ENCODE assay signal across 16 cellular contexts in the genomic region with DNA sequence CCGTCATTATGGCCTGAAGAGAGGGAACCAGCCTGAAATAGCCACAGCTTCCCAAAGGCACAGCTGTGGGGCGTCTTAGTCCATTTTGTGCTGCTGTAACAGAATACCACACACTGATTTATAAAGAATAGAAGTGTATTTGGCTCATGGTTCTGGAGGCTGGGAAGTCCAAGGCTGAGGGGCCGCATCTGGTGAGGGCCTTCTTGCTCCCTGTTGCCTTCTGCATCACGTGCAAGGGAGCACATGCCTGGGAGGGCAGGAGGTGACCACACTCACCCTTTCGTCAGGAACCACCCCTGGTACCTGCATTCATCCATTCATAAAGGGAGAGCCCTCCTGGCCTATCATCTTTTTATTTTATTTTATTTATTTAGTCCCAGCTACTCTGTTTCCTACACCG. TPM values are rescaled to one million over a fixed set of nuclear protein-coding genes. Genes with fewer than 3 reads are reported as not detected.
DNase-seq lines count a peak whose midpoint lies in the region; ATAC-seq, FAIRE-seq and TF ChIP-seq lines count a peak whose summit lies in the region.
"Had no signal": no experiment of that assay in that cellular context is flagged by ENCODE, and none has a peak within 500 bp of the region (broad histone marks: within the 10 kb centered on the region; RNA-seq: fewer than 3 reads in every experiment).

No MANE protein-coding gene starts in this region.

- no peak overlapping the region for H3K18ac ChIP-seq in H1 (ENCODE audit: extremely low read depth, low read length)

- H3K4me2 ChIP-seq in BLaER1 treated with 17β-estradiol and CSF1 and Interleukin-3, amounts not matched to agents 10 nM and 100 nM: peak overlapping the region in 9 of 11 experiments; percentile 51 to 86 (median 77); a peak in 16 of 22 replicates
- no peak overlapping the region for H3K4me2 ChIP-seq in H1 (ENCODE audit: insufficient read depth in 1 of 2, low read depth in 2 of 2, low read length in 2 of 2)

- no peaks in the 10 kb centered on the region for H3K79me1 ChIP-seq in H1 (ENCODE audit: low read depth, low read length)

- H3K4me1 ChIP-seq in left ventricle myocardium inferior: peaks cover 84% of the 10 kb centered on the region
- peaks cover 24 to 94% (median 81%) of the 10 kb centered on the region in 10 experiments for H3K4me1 ChIP-seq in BLaER1 treated with 17β-estradiol and CSF1 and Interleukin-3, amounts not matched to agents 10 nM and 100 nM
- H3K4me1 ChIP-seq in H1 (replicated peaks in 1 of 4; ENCODE audit: control insufficient read depth in 3 of 4, insufficient read depth in 4 of 4, low read length in 3 of 4): peaks cover 0 to 5% (median 3%) of the 10 kb centered on the region in 4 experiments; a peak in 2 of 7 replicates
- peaks cover 74 to 77% of the 10 kb centered on the region in 2 donors for H3K4me1 ChIP-seq in gastrocnemius medialis

- no peak overlapping the region for H2BK20ac ChIP-seq in H1 (ENCODE audit: low read length)

- 0 out of 2 replicates have a peak overlapping the region, but pooled peaks have one; percentile 61 for H2BK15ac ChIP-seq in H1 (ENCODE audit: low read length)

- TF ChIP-seq EP300 in H1 (IDR thresholded peaks at IDR 0.05; ENCODE audit: borderline replicate concordance in 1 of 2, low read depth in 2 of 2, low read length in 2 of 2): no peak

- H3K4me3 ChIP-seq in left ventricle myocardium inferior (peak overlapping the region; percentile 10), H1 (ENCODE audit: extremely low read depth in 1 of 4, insufficient read depth in 2 of 4, low read depth in 3 of 4, low read length in 4 of 4) (no peak overlapping the region), gastrocnemius medialis (no peak overlapping the region)
- H3K4me3 ChIP-seq in BLaER1 treated with 17β-estradiol and CSF1 and Interleukin-3, amounts not matched to agents 10 nM and 100 nM: no peak overlapping the region

- TF ChIP-seq POLR2A in H1 (IDR thresholded peaks at IDR 0.05; ENCODE audit: control extremely low read depth in 1 of 2, low read depth in 2 of 2, low read length in 2 of 2): no peak
- TF ChIP-seq POLR2A in gastrocnemius medialis (IDR thresholded peaks at IDR 0.05): no peak

- H3K23ac ChIP-seq in H1 (ENCODE audit: insufficient read length): no peak overlapping the region

- no peak overlapping the region for H4K8ac ChIP-seq in H1 (ENCODE audit: extremely low read depth, insufficient read depth, low read length)

- peaks cover 0 to 10% (median 0%) of the 10 kb centered on the region in 11 experiments; a peak in 4 of 22 replicates for H4K20me1 ChIP-seq in BLaER1 treated with 17β-estradiol and CSF1 and Interleukin-3, amounts not matched to agents 10 nM and 100 nM
- H4K20me1 ChIP-seq in H1 (replicated peaks in 1 of 2; ENCODE audit: control insufficient read depth in 1 of 2, insufficient read depth in 2 of 2, low read length in 2 of 2): no peaks in the 10 kb centered on the region

- H3K79me2 ChIP-seq in H1 (ENCODE audit: control insufficient read depth in 1 of 2, insufficient read depth in 2 of 2, low read length in 2 of 2): no peaks in the 10 kb centered on the region

- no peak overlapping the region for H2BK12ac ChIP-seq in H1 (ENCODE audit: low read depth, low read length)

- no peak overlapping the region for H3K14ac ChIP-seq in H1 (ENCODE audit: insufficient read length)

- H3K56ac ChIP-seq in H1 (replicated peaks; ENCODE audit: insufficient read length, low read depth, low read length): no peak overlapping the region

- H4K91ac ChIP-seq in H1 (replicated peaks; ENCODE audit: insufficient read length, low read length): no peak overlapping the region

- H3K36me3 ChIP-seq in left ventricle myocardium inferior (peaks cover 10% of the 10 kb centered on the region), H1 (ENCODE audit: control insufficient read depth in 2 of 4, insufficient read depth in 4 of 4, low read length in 3 of 4) (no peaks in the 10 kb centered on the region), gastrocnemius medialis (no peaks in the 10 kb centered on the region)
- H3K36me3 ChIP-seq in BLaER1 treated with 17β-estradiol and CSF1 and Interleukin-3, amounts not matched to agents 10 nM and 100 nM: no peaks in the 10 kb centered on the region
- H3K36me3 ChIP-seq: BE2C had no signal

- ATAC-seq in Right ventricle myocardium superior (ENCODE audit: poor library complexity) (no peak), gastrocnemius medialis (no peak), HG02973 (IDR thresholded peaks at IDR 0.05; ENCODE audit: unreplicated experiment) (no peak)

- DNase-seq in left ventricle myocardium inferior (no peak), Right ventricle myocardium superior (no peak), H1 (ENCODE audit: low read depth in 1 of 2, low spot score in 2 of 2) (no peak), gastrocnemius medialis (peak in 1 of 2 donors; percentile 49), DMS79 treated with DMSO at 0.1 percent for 48 hours (lab: John Stamatoyannopoulos, UW) (no peak)
- DNase-seq: ACHN; BE2C; CD4-positive, alpha-beta memory T cell; DMS153; DMS79; GF-D8; GOT3; H9 had no signal

- no peak overlapping the region for H4K5ac ChIP-seq in H1 (ENCODE audit: insufficient read length, low read depth, low read length)

- in situ Hi-C loops in gastrocnemius medialis (cut with MboI; ENCODE audit: low sequenced_read_pairs in 4 of 4): no loop called here

- TF ChIP-seq CTCF in left ventricle myocardium inferior (IDR thresholded peaks at IDR 0.05; ENCODE audit: borderline replicate concordance): no peak
- no peak for TF ChIP-seq CTCF in H1 (IDR thresholded peaks at IDR 0.05; ENCODE audit: control extremely low read depth in 1 of 3, insufficient read depth in 1 of 3, low read depth in 1 of 3, low read length in 3 of 3)
- TF ChIP-seq CTCF in gastrocnemius medialis (IDR thresholded peaks at IDR 0.05 in 4 of 5, conservative IDR thresholded peaks at IDR 0.05 in 1 of 5): no peak

- H3K27ac ChIP-seq in left ventricle myocardium inferior (replicated peaks) (peak overlapping the region; percentile 96), H1 (ENCODE audit: low read depth, low read length) (no peak overlapping the region), gastrocnemius medialis (peak overlapping the region; percentile 96 to 100 (median 98))
- H3K27ac ChIP-seq in BLaER1 treated with 17β-estradiol and CSF1 and Interleukin-3, amounts not matched to agents 10 nM and 100 nM: no peak overlapping the region

- no peak for FAIRE-seq in H1 (lab: Jason Lieb, UNC)
- FAIRE-seq: A204.1 had no signal

- no peak for TF ChIP-seq RAD21 in H1 (IDR thresholded peaks at IDR 0.05 in 1 of 2, conservative IDR thresholded peaks at IDR 0.05 in 1 of 2; ENCODE audit: low read depth in 2 of 2, low read length in 2 of 2)

- no peak overlapping the region for H3K4ac ChIP-seq in H1 (replicated peaks; ENCODE audit: insufficient read length, low read depth, low read length)

- H2BK120ac ChIP-seq in H1 (replicated peaks; ENCODE audit: low read depth, low read length): no peak overlapping the region

- POLR2A ChIA-PET in H1 (lab: Charles Lee; ENCODE audit: partially characterized antibody): interaction anchor here (1.3 to 1.4 kb wide), 2 partner anchors 10 to 203 kb away, joined by 3 read pairs; partner anchors contain the start of gene PLPP7

- no peak overlapping the region for H2BK5ac ChIP-seq in H1 (ENCODE audit: low read depth, low read length)

- intact Hi-C loops in left ventricle myocardium inferior (cut with micrococcal nuclease): no loop called here
- intact Hi-C loops in Right ventricle myocardium superior (cut with DNase I): no loop called here
- intact Hi-C loops in gastrocnemius medialis (cut with DNase I; ENCODE audit: low total_unique reads): loop anchor here (5.0 kb wide), 1 partner anchor 37 kb away; no protein-coding TSS in a partner anchor

- CTCF ChIA-PET in H1 (lab: Charles Lee; ENCODE audit: partially characterized antibody): interaction anchor here (0.7 to 1.9 kb wide), 5 partner anchors 7 to 36 kb away, joined by 3 to 6 read pairs (median 4); partner anchors contain the start of gene PLPP7

- no peak overlapping the region for H3K9ac ChIP-seq in BLaER1 treated with 17β-estradiol and CSF1 and Interleukin-3, amounts not matched to agents 10 nM and 100 nM
- H3K9ac ChIP-seq in H1 (replicated peaks in 1 of 4; ENCODE audit: extremely low read depth in 1 of 4, low read depth in 3 of 4, low read length in 3 of 4): no peak overlapping the region

- H3K9me3 ChIP-seq in left ventricle myocardium inferior (replicated peaks) (no peaks in the 10 kb centered on the region), H1 (ENCODE audit: insufficient read depth in 2 of 2, low read depth in 1 of 2, low read length in 1 of 2) (no peaks in the 10 kb centered on the region), gastrocnemius medialis (no peaks in the 10 kb centered on the region)
- no peaks in the 10 kb centered on the region for H3K9me3 ChIP-seq in BLaER1 treated with 17β-estradiol and CSF1 and Interleukin-3, amounts not matched to agents 10 nM and 100 nM (replicated peaks in 1 of 11)
- H3K9me3 ChIP-seq: BE2C had no signal

- H3K27me3 ChIP-seq in left ventricle myocardium inferior (ENCODE audit: low read depth) (no peaks in the 10 kb centered on the region), H1 (replicated peaks in 1 of 4; ENCODE audit: control insufficient read depth in 3 of 4, extremely low read depth in 1 of 4, insufficient read depth in 3 of 4, low read length in 3 of 4) (no peaks in the 10 kb centered on the region), gastrocnemius medialis (no peaks in the 10 kb centered on the region)
- H3K27me3 ChIP-seq in BLaER1 treated with 17β-estradiol and CSF1 and Interleukin-3, amounts not matched to agents 10 nM and 100 nM: no peaks in the 10 kb centered on the region; a peak in 1 of 22 replicates
- H3K27me3 ChIP-seq: BE2C had no signal

- WGBS in H1 (ENCODE audit: extremely low coverage in 1 of 2, insufficient coverage in 1 of 2, insufficient read length in 1 of 2, insufficient replicate concordance in 2 of 2, low coverage in 1 of 2, low lambda C conversion rate in 2 of 2, missing lambda C conversion rate in 1 of 2), 2 experiments: 75% methylated on average over 6 of the region's 6 CpGs; no CpG with 5 or more reads in 1 of the 2 experiments

- H3K23me2 ChIP-seq in H1 (ENCODE audit: low read depth, low read length): no peaks in the 10 kb centered on the region

- H2AFZ ChIP-seq in H1 (ENCODE audit: low read length): no peak overlapping the region

- H2AK5ac ChIP-seq in H1 (ENCODE audit: low read depth, low read length): no peak overlapping the region

RNA-seq across cellular contexts. Expression of gene PLPP7, which starts 10.4 kb away (rescaled TPM):
- total RNA-seq in left ventricle myocardium inferior: 120 TPM
- 115 TPM for total RNA-seq in Right ventricle myocardium superior
- total RNA-seq in H1 (2021; fragmentation: NEBNext Ultra II Directional; extraction: Animal tissue kit (Norgen Biotek cat#: 25700)): 3.4 TPM in 2 replicates
- 3.9 and 5.0 TPM in 2 replicates for polyA plus RNA-seq in H1 (2011; rRNA removed)
- 4.2 TPM for polyA plus RNA-seq in H1 (2011; cell fraction: cytosol; rRNA removed)
- polyA plus RNA-seq in H1 (2011; cell fraction: nucleus; rRNA removed): 3.9 TPM
- polyA plus RNA-seq in H1 (2012, experiment 1 of 2): 2.0 to 3.0 TPM (median 2.6 TPM) in 4 replicates
- polyA plus RNA-seq in H1 (2012, experiment 2 of 2): 4.4 TPM
- polyA plus RNA-seq in H1 (2013, experiment 1 of 2): 1.6 TPM
- polyA plus RNA-seq in H1 (2013, experiment 2 of 2): 1.5 TPM
- 2.3 TPM in 2 replicates for polyA minus RNA-seq in H1 (2011; rRNA and poly(A)+ RNA removed)
- 3.4 TPM for polyA minus RNA-seq in H1 (2011; cell fraction: cytosol; rRNA and poly(A)+ RNA removed)
- 4.0 TPM for polyA minus RNA-seq in H1 (2011; cell fraction: nucleus; rRNA and poly(A)+ RNA removed)
- total RNA-seq in gastrocnemius medialis: 100 to 1,000 TPM; 110 to 395 (median 184) TPM
- total RNA-seq: CD4-positive, alpha-beta memory T cell had no signal
- polyA plus RNA-seq: CD4-positive, alpha-beta memory T cell had no signal

RNA-seq across cellular contexts. Expression of gene FAM78A, which starts 23.6 kb away (rescaled TPM):
- 47.3 TPM for total RNA-seq in left ventricle myocardium inferior
- 55.7 TPM for total RNA-seq in Right ventricle myocardium superior
- total RNA-seq in H1 (2021; fragmentation: NEBNext Ultra II Directional; extraction: Animal tissue kit (Norgen Biotek cat#: 25700)): 3.1 and 3.5 TPM in 2 replicates
- 3.1 and 4.1 TPM in 2 replicates for polyA plus RNA-seq in H1 (2011; rRNA removed)
- polyA plus RNA-seq in H1 (2011; cell fraction: cytosol; rRNA removed): 2.5 TPM
- polyA plus RNA-seq in H1 (2011; cell fraction: nucleus; rRNA removed): 5.1 TPM
- polyA plus RNA-seq in H1 (2012, experiment 1 of 2): 2.3 to 3.0 TPM (median 2.9 TPM) in 4 replicates
- polyA plus RNA-seq in H1 (2012, experiment 2 of 2): 3.0 TPM
- polyA plus RNA-seq in H1 (2013, experiment 1 of 2): 1.2 TPM
- 1.4 TPM for polyA plus RNA-seq in H1 (2013, experiment 2 of 2)
- 3.0 and 3.1 TPM in 2 replicates for polyA minus RNA-seq in H1 (2011; rRNA and poly(A)+ RNA removed)
- polyA minus RNA-seq in H1 (2011; cell fraction: cytosol; rRNA and poly(A)+ RNA removed): 2.4 TPM
- polyA minus RNA-seq in H1 (2011; cell fraction: nucleus; rRNA and poly(A)+ RNA removed): 1.7 TPM
- 10 to 100 TPM in 2 of 4 donors, 1 to 10 TPM in 2; 3.6 to 16.0 (median 10.1) TPM for total RNA-seq in gastrocnemius medialis

Comparison
In these comparisons a context has a peak if more than half of its experiments do, and no peak if none do; other contexts are left out.
1. H3K27ac ChIP-seq: peak in left ventricle myocardium inferior (single experiment) and gastrocnemius medialis (4 of 4); none in BLaER1 treated with 17β-estradiol and CSF1 and Interleukin-3, amounts not matched to agents 10 nM and 100 nM (0 of 11) and H1 (single experiment).
2. H3K4me2 ChIP-seq: peak in BLaER1 treated with 17β-estradiol and CSF1 and Interleukin-3, amounts not matched to agents 10 nM and 100 nM (9 of 11); none in H1 (0 of 2).
3. RNA of gene PLPP7, which starts 10.4 kb away (total RNA-seq): 110 to 395 TPM in gastrocnemius medialis, 120 TPM in left ventricle myocardium inferior (single experiment) and 115 TPM in Right ventricle myocardium superior (single experiment); 3.4 TPM in H1; every median in the first group is over 10 times any median in the second.